Comparison of ENCODE assay signal across 10 cellular contexts in the genomic region with DNA sequence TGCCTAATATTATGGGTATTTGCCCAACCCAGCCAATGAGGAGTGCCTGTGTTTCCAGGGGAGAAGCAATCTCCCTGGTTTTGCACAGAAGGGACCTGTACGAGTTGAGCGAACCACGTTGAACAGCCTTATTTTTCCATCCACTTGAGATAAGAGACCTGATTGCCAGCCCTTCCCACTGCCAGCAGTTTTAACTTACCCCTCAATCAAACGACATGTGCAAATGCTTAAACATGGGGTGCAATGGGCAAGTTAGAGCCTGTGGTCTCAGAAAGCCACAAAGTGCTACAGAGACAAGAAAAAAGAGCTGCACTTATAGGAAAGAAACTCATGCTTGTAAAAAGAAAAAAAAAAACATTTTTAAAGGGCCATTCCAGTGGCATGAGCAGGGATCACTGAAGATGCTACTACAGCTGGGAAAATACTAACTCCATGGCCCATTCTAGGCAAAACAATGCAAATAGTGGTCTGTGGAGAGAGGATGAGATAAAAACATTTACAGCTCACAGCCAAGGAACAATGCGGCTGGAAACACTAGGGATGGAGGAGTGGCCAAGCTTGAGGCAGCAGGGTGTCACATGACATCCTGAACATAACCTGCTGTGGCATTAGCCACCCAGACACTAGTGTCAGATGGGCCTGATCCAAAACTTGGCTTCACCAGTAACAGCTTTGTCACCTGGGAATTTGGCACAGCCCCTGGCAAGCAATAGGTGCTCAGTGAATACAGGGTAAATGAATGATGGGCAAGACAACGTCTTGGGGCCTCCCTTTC.
A peak's percentile ranks its signal among the peaks of the same experiment; 100 is the strongest.
DNase-seq lines count a peak whose midpoint lies in the region; ATAC-seq and TF ChIP-seq lines count a peak whose summit lies in the region.
"Had no signal": no experiment of that assay in that cellular context is flagged by ENCODE, and none has a peak within 500 bp of the region (broad histone marks: within the 10 kb centered on the region; RNA-seq: fewer than 3 reads in every experiment).

No MANE protein-coding gene starts in this region.

- no peaks in the 10 kb centered on the region for H3K36me3 ChIP-seq in right atrium auricular region
- no peaks in the 10 kb centered on the region for H3K36me3 ChIP-seq in heart right ventricle
- H3K36me3 ChIP-seq in tibial nerve, result no peaks in the 10 kb centered on the region

- intact Hi-C loops in Right ventricle myocardium inferior (cut with DNase I) (loop anchor here (2.0 to 10.0 kb wide), 4 partner anchors 66 to 211 kb away; a partner anchor contains a TSS), heart right ventricle (cut with DNase I) (loop anchor here in 9 of 10 donors (2.0 to 10.0 kb wide), 6 partner anchors 66 to 209 kb away; a partner anchor contains a TSS)

- TF ChIP-seq POLR2A in tibial nerve (IDR thresholded peaks at IDR 0.05), result no peak

- no peaks in the 10 kb centered on the region for H3K27me3 Mint-ChIP-seq in T-cell

- peaks cover 9% of the 10 kb centered on the region for H3K36me3 Mint-ChIP-seq in T-cell

- WGBS in heart right ventricle, 2 donors, result 32 to 41% methylated on average over 6 of the region's 6 CpGs
- whole genome bisulfite sequencing in tibial nerve, 2 donors, result 50 to 63% methylated on average over 6 of the region's 6 CpGs

- ATAC-seq in Right ventricle myocardium inferior, result peak; percentile 34
- ATAC-seq in T-cell (replicated peaks in 1 of 4), result peak; percentile 34 to 69 (median 58)
- ATAC-seq in heart right ventricle, result peak; percentile 35 to 79 (median 66)
- ATAC-seq in GM21619 (IDR thresholded peaks at IDR 0.05; ENCODE audit: unreplicated experiment), result no peak

- no peak for TF ChIP-seq CTCF in right atrium auricular region (IDR thresholded peaks at IDR 0.05)
- TF ChIP-seq CTCF in heart right ventricle (IDR thresholded peaks at IDR 0.05), result no peak
- TF ChIP-seq CTCF in tibial nerve (IDR thresholded peaks at IDR 0.05), result no peak
- TF ChIP-seq CTCF in GM10266 (IDR thresholded peaks at IDR 0.05; ENCODE audit: control insufficient read depth, insufficient read depth, low read depth, missing control alignments), result no peak

- no peaks in the 10 kb centered on the region for H3K9me3 Mint-ChIP-seq in T-cell

- no peak overlapping the region for H3K4me3 ChIP-seq in right atrium auricular region
- no peak overlapping the region for H3K4me3 ChIP-seq in heart right ventricle
- H3K4me3 ChIP-seq in tibial nerve, result no peak overlapping the region

- H3K27ac Mint-ChIP-seq in T-cell, result peak overlapping the region; percentile 64 to 80

- no peak for TF ChIP-seq EP300 in tibial nerve (IDR thresholded peaks at IDR 0.05)

- H3K4me1 ChIP-seq in right atrium auricular region (peaks cover 0 to 67% of the 10 kb centered on the region in 2 donors), heart right ventricle (peaks cover 4 to 83% (median 61%) of the 10 kb centered on the region in 9 donors), tibial nerve (peaks cover 5 to 86% (median 44%) of the 10 kb centered on the region in 4 donors)

- H3K27me3 ChIP-seq in right atrium auricular region (no peaks in the 10 kb centered on the region), heart right ventricle (no peaks in the 10 kb centered on the region), tibial nerve (no peaks in the 10 kb centered on the region)

- no peak overlapping the region for H3K4me3 Mint-ChIP-seq in T-cell

- POLR2A ChIA-PET in T-cell (lab: Charles Lee), result interaction anchor here in 1 of 2 donors (0.6 kb wide), 2 partner anchors 8 to 1459 kb away, joined by 3 read pairs; no protein-coding TSS in a partner anchor

- H3K4me1 Mint-ChIP-seq in T-cell, result peaks cover 49 to 58% (median 54%) of the 10 kb centered on the region in 3 donors

- CTCF ChIA-PET in T-cell (lab: Charles Lee), result interaction anchor here (0.6 to 1.8 kb wide), 13 partner anchors 16 to 804 kb away, joined by 3 to 12 read pairs (median 5); a partner anchor contains a TSS

- DNase-seq in Right ventricle myocardium inferior (ENCODE audit: missing footprints) (no peak), right atrium auricular region (ENCODE audit: low spot score) (no peak), T-cell (peak in 2 of 34 experiments; percentile 8 to 9), heart right ventricle (peak in 1 of 2 donors; percentile 29), tibial nerve (ENCODE audit: low spot score in 2 of 2) (no peak), NCI-H2081 (lab: John Stamatoyannopoulos, UW) (no peak), GM10266 (ENCODE audit: extremely low spot score) (no peak)
- DNase-seq: NCI-H774; stimulated activated CD4-positive, alpha-beta T cell treated with anti-CD3 and anti-CD28 coated beads, Interleukin-1b, Interleukin-23, amount 100 ng/mL, for 48 hours had no signal

- H3K9me3 ChIP-seq in right atrium auricular region, result no peaks in the 10 kb centered on the region
- no peaks in the 10 kb centered on the region for H3K9me3 ChIP-seq in heart right ventricle
- H3K9me3 ChIP-seq in tibial nerve, result no peaks in the 10 kb centered on the region

- H3K27ac ChIP-seq in right atrium auricular region (peak overlapping the region in 1 of 2 donors; percentile 16), heart right ventricle (peak overlapping the region in 5 of 10 donors; percentile 12 to 48 (median 31)), tibial nerve (peak overlapping the region in 3 of 4 donors; percentile 40 to 86 (median 83))
